In genomic region chr11:42244376-42244775, GRCh38 we compare ENCODE assay signal across 16 cellular contexts.
DNase-seq lines count a peak whose midpoint lies in the region; ATAC-seq, FAIRE-seq and TF ChIP-seq lines count a peak whose summit lies in the region.
"Had no signal": no experiment of that assay in that cellular context is flagged by ENCODE, and none has a peak within 500 bp of the region (broad histone marks: within the 10 kb centered on the region; RNA-seq: fewer than 3 reads in every experiment).

No MANE protein-coding gene starts in this region.

- DNase-seq in H9 (no peak), astrocyte (ENCODE audit: low read depth) (no peak), keratinocyte (ENCODE audit: low read depth, low spot score) (no peak), GDM1 (lab: John Stamatoyannopoulos, UW) (no peak)
- DNase-seq: CD8-positive, alpha-beta T cell; COR-L47; GOT3 had no signal

- H3K27me3 Mint-ChIP-seq in H9 (ENCODE audit: low read depth) (no peaks in the 10 kb centered on the region), astrocyte (ENCODE audit: low read depth, unreplicated experiment) (no peaks in the 10 kb centered on the region)
- H3K27me3 Mint-ChIP-seq: B cell had no signal

- dilution Hi-C loops in keratinocyte (cut with MboI; ENCODE audit: extremely low pct_ligation_motif_present, low sequenced_read_pairs): no loop called here

- no peaks in the 10 kb centered on the region for H3K23me2 ChIP-seq in H9 (ENCODE audit: insufficient read length, low read depth, low read length, poor library complexity, severe bottlenecking)

- no peak overlapping the region for H3T11ph ChIP-seq in H9 (ENCODE audit: low read length)

- TF ChIP-seq CTCF in H9 (conservative IDR thresholded peaks at IDR 0.05) (no peak), astrocyte (IDR thresholded peaks at IDR 0.05; ENCODE audit: insufficient read depth, low read depth, low read length) (no peak), keratinocyte (optimal IDR thresholded peaks at IDR 0.05 in 1 of 3, IDR thresholded peaks at IDR 0.05 in 1 of 3, conservative IDR thresholded peaks at IDR 0.05 in 1 of 3; ENCODE audit: extremely low read depth in 1 of 3, insufficient read depth in 2 of 3, low read length in 3 of 3) (no peak)

- no peaks in the 10 kb centered on the region for H3K79me2 ChIP-seq in H9 (ENCODE audit: insufficient read depth, low read length)
- H3K79me2 ChIP-seq in astrocyte (ENCODE audit: insufficient read depth, low read length): no peaks in the 10 kb centered on the region
- H3K79me2 ChIP-seq in keratinocyte (ENCODE audit: control insufficient read depth, insufficient read depth, low read length): no peaks in the 10 kb centered on the region

- H3K27ac Mint-ChIP-seq in H9 (peak overlapping the region in 2 of 3 experiments; percentile 21 to 63; a peak in 1 of 7 replicates), astrocyte (ENCODE audit: unreplicated experiment) (peak overlapping the region; percentile 73)
- H3K27ac Mint-ChIP-seq: B cell; CD8-positive, alpha-beta T cell had no signal

- no peak overlapping the region for H2BK20ac ChIP-seq in H9 (ENCODE audit: low read depth, low read length, poor library complexity, severe bottlenecking)

- no peak overlapping the region for H3K4ac ChIP-seq in H9 (ENCODE audit: low read depth, low read length)

- H2AFZ ChIP-seq in H9 (ENCODE audit: low read length): no peak overlapping the region
- H2AFZ ChIP-seq in astrocyte (ENCODE audit: low read depth, low read length): peak overlapping the region; percentile 8
- H2AFZ ChIP-seq in keratinocyte (ENCODE audit: control insufficient read depth, low read length): peak overlapping the region; percentile 83

- no peak overlapping the region for H3K4me3 Mint-ChIP-seq in H9
- H3K4me3 Mint-ChIP-seq in astrocyte (ENCODE audit: unreplicated experiment): no peak overlapping the region
- H3K4me3 Mint-ChIP-seq: B cell; CD8-positive, alpha-beta T cell had no signal

- H3K9ac ChIP-seq in H9 (ENCODE audit: extremely low read depth, insufficient read length, low read length) (no peak overlapping the region), astrocyte (ENCODE audit: low read length) (no peak overlapping the region), keratinocyte (ENCODE audit: control insufficient read depth, extremely low read depth, insufficient read depth, low read length) (no peak overlapping the region)
- H3K9ac ChIP-seq: BLaER1 treated with 17β-estradiol and CSF1 and Interleukin-3, amounts not matched to agents 10 nM and 100 nM had no signal

- H3K4me2 ChIP-seq in H9 (ENCODE audit: insufficient read depth, insufficient read length, low read length) (no peak overlapping the region), astrocyte (ENCODE audit: low read length) (no peak overlapping the region), keratinocyte (ENCODE audit: control insufficient read depth, extremely low read depth, insufficient read depth, low read depth, low read length) (no peak overlapping the region)

- H4K8ac ChIP-seq in H9 (replicated peaks; ENCODE audit: insufficient read length, low read depth, low read length): no peak overlapping the region

- WGBS in H9 (ENCODE audit: extremely low coverage, insufficient read length, low lambda C conversion rate): no CpG with 5 or more reads among the region's 1 CpG

- no peak overlapping the region for H2AK5ac ChIP-seq in H9 (ENCODE audit: insufficient read length, low read length)

- H3K9me3 ChIP-seq in H9 (ENCODE audit: control insufficient read depth, low read depth, low read length) (no peaks in the 10 kb centered on the region), astrocyte (ENCODE audit: insufficient read depth, low read depth, low read length) (no peaks in the 10 kb centered on the region), keratinocyte (ENCODE audit: control insufficient read depth, low read depth, low read length) (no peaks in the 10 kb centered on the region)
- H3K9me3 ChIP-seq: BLaER1 treated with 17β-estradiol and CSF1 and Interleukin-3, amounts not matched to agents 10 nM and 100 nM; HAP-1 had no signal

- H4K91ac ChIP-seq in H9 (ENCODE audit: insufficient read length, low read depth, low read length): no peak overlapping the region

- H4K20me1 ChIP-seq in H9 (ENCODE audit: control insufficient read depth, insufficient read depth, insufficient read length): no peaks in the 10 kb centered on the region
- H4K20me1 ChIP-seq in astrocyte (ENCODE audit: insufficient read depth, low read length): no peaks in the 10 kb centered on the region
- H4K20me1 ChIP-seq in keratinocyte (ENCODE audit: control insufficient read depth, extremely low read depth, insufficient read depth, low read length): no peaks in the 10 kb centered on the region
- H4K20me1 ChIP-seq: BLaER1 treated with 17β-estradiol and CSF1 and Interleukin-3, amounts not matched to agents 10 nM and 100 nM had no signal

- ATAC-seq in GM18498 (IDR thresholded peaks at IDR 0.05; ENCODE audit: unreplicated experiment) (no peak), HG02884 (IDR thresholded peaks at IDR 0.05; ENCODE audit: unreplicated experiment) (no peak)
- ATAC-seq: CD8-positive, alpha-beta T cell had no signal

- no peaks in the 10 kb centered on the region for H3K79me1 ChIP-seq in H9 (ENCODE audit: insufficient read depth, low read depth, low read length, poor library complexity, severe bottlenecking)

- no peak overlapping the region for H2BK5ac ChIP-seq in H9 (ENCODE audit: insufficient read length, low read length)

- no peaks in the 10 kb centered on the region; a peak in 1 of 5 replicates for H3K9me3 Mint-ChIP-seq in H9
- peaks cover 3% of the 10 kb centered on the region for H3K9me3 Mint-ChIP-seq in astrocyte (ENCODE audit: unreplicated experiment)

- no peak overlapping the region for H2BK120ac ChIP-seq in H9 (ENCODE audit: low read depth, low read length, poor library complexity, severe bottlenecking)

- H3K4me1 Mint-ChIP-seq in H9 (peaks cover 23 to 24% of the 10 kb centered on the region in 2 experiments), astrocyte (ENCODE audit: low read depth, unreplicated experiment) (peaks cover 4% of the 10 kb centered on the region)
- H3K4me1 Mint-ChIP-seq: B cell had no signal

- no peak overlapping the region for H3K18ac ChIP-seq in H9 (ENCODE audit: insufficient read length, low read depth, low read length)

- H4K5ac ChIP-seq in H9 (ENCODE audit: insufficient read length, low read depth, low read length): no peak overlapping the region

- H3K14ac ChIP-seq in H9 (ENCODE audit: insufficient read depth, low read length): no peak overlapping the region

- FAIRE-seq in astrocyte (lab: Jason Lieb, UNC): no peak
- no peak for FAIRE-seq in keratinocyte (lab: Jason Lieb, UNC)
- FAIRE-seq: D721Med, G401.6, GM12892 had no signal

- H3K56ac ChIP-seq in H9 (ENCODE audit: insufficient read length, low read depth, low read length): no peak overlapping the region

- H3K27ac ChIP-seq in H9 (ENCODE audit: insufficient read length, low read depth, low read length) (no peak overlapping the region), astrocyte (ENCODE audit: low read depth, low read length) (no peak overlapping the region), keratinocyte (ENCODE audit: control insufficient read depth, insufficient read depth, low read length) (no peak overlapping the region)
- H3K27ac ChIP-seq: BLaER1 treated with 17β-estradiol and CSF1 and Interleukin-3, amounts not matched to agents 10 nM and 100 nM; HL-60 had no signal

- H3K36me3 ChIP-seq in astrocyte (ENCODE audit: insufficient read depth, low read length) (no peaks in the 10 kb centered on the region), keratinocyte (ENCODE audit: control insufficient read depth in 2 of 2, extremely low read depth in 1 of 2, insufficient read depth in 2 of 2, low read length in 2 of 2) (no peaks in the 10 kb centered on the region)
- H3K36me3 ChIP-seq: BLaER1 treated with 17β-estradiol and CSF1 and Interleukin-3, amounts not matched to agents 10 nM and 100 nM; HAP-1 had no signal

- H3K4me3 ChIP-seq in astrocyte (ENCODE audit: insufficient read depth, low read depth, low read length): no peak overlapping the region
- H3K4me3 ChIP-seq in keratinocyte (ENCODE audit: control insufficient read depth in 2 of 3, extremely low read depth in 1 of 3, insufficient read depth in 2 of 3, low read depth in 1 of 3, low read length in 3 of 3): no peak overlapping the region
- H3K4me3 ChIP-seq: BLaER1 treated with 17β-estradiol and CSF1 and Interleukin-3, amounts not matched to agents 10 nM and 100 nM; HAP-1 had no signal

- H3K27me3 ChIP-seq in H9 (ENCODE audit: insufficient read depth, low read length): no peaks in the 10 kb centered on the region
- H3K27me3 ChIP-seq in astrocyte (ENCODE audit: insufficient read depth, low read length): no peaks in the 10 kb centered on the region
- no peaks in the 10 kb centered on the region for H3K27me3 ChIP-seq in keratinocyte (ENCODE audit: control insufficient read depth, extremely low read depth, insufficient read depth, low read length)
- H3K27me3 ChIP-seq: BLaER1 treated with 17β-estradiol and CSF1 and Interleukin-3, amounts not matched to agents 10 nM and 100 nM had no signal

- H2BK12ac ChIP-seq in H9 (ENCODE audit: insufficient read length, low read depth, low read length): no peak overlapping the region

- 0 out of 2 replicates have a peak overlapping the region, but pooled peaks have one; percentile 52 for H2BK15ac ChIP-seq in H9 (ENCODE audit: low read depth, low read length)

- no peaks in the 10 kb centered on the region for H3K9me1 ChIP-seq in keratinocyte (ENCODE audit: control insufficient read depth, extremely low read depth, insufficient read depth, low read length)

- no peak overlapping the region for H3K23ac ChIP-seq in H9 (ENCODE audit: insufficient read length, low read depth, low read length)

- H3K4me1 ChIP-seq in H9 (ENCODE audit: insufficient read depth, low read length) (peaks cover 4% of the 10 kb centered on the region; the same call in 1 of the 2 replicates), astrocyte (ENCODE audit: insufficient read depth, low read length) (peaks cover 7% of the 10 kb centered on the region), keratinocyte (ENCODE audit: control insufficient read depth, extremely low read depth, insufficient read depth, low read length) (peaks cover 9% of the 10 kb centered on the region)
- H3K4me1 ChIP-seq: HAP-1 had no signal

- H3K36me3 Mint-ChIP-seq in H9 (ENCODE audit: insufficient read depth in 1 of 3, low read depth in 3 of 3) (peaks cover 0 to 5% (median 0%) of the 10 kb centered on the region in 3 experiments; a peak in 1 of 7 replicates), astrocyte (ENCODE audit: low read depth, unreplicated experiment) (no peaks in the 10 kb centered on the region)
- H3K36me3 Mint-ChIP-seq: CD8-positive, alpha-beta T cell had no signal
